Comparison of ENCODE assay signal across 36 cellular contexts in genomic region chr21:41228958-41229357, GRCh38.
"Had no signal": no experiment of that assay in that cellular context is flagged by ENCODE, and none has a peak within 500 bp of the region (broad histone marks: within the 10 kb centered on the region; RNA-seq: fewer than 3 reads in every experiment).

No MANE protein-coding gene starts in this region.

- H3K9me3 Mint-ChIP-seq: activated naive CD4-positive, alpha-beta T cell treated with anti-CD3 and anti-CD28 coated beads, Interleukin-2, amount 10 ng/mL, durations not matched to agents 7 days and 5 days; activated naive CD8-positive, alpha-beta T cell treated with anti-CD3 and anti-CD28 coated beads, Interleukin-2, amount 50 U/mL, for 24 hours; central memory CD8-positive, alpha-beta T cell had no signal

- DNase-seq: activated CD4-positive, alpha-beta memory T cell treated with anti-CD3 and anti-CD28 coated beads, Interleukin-2, amount 10 ng/mL, durations not matched to agents 7 days and 5 days; activated CD4-positive, alpha-beta T cell treated with anti-CD3 and anti-CD28 coated beads for 1 hour; activated CD4-positive, alpha-beta T cell treated with anti-CD3 and anti-CD28 coated beads for 48 hours; activated CD4-positive, CD25-positive, alpha-beta regulatory T cell; activated CD8-positive, alpha-beta memory T cell treated with anti-CD3 and anti-CD28 coated beads for 24 hours; activated CD8-positive, alpha-beta memory T cell treated with anti-CD3 and anti-CD28 coated beads, Interleukin-2, amount 10 ng/mL, durations not matched to agents 7 days and 5 days; activated CD8-positive, alpha-beta memory T cell treated with anti-CD3 and anti-CD28 coated beads, Interleukin-2, amount 50 U/mL, for 48 hours; activated effector memory CD4-positive, alpha-beta T cell treated with Interleukin-2 at 50 U/mL for 16 hours; activated naive CD4-positive, alpha-beta T cell treated with anti-CD3 and anti-CD28 coated beads, Interleukin-2, amount 10 ng/mL, durations not matched to agents 7 days and 5 days; activated naive CD8-positive, alpha-beta T cell treated with anti-CD3 and anti-CD28 coated beads, Interleukin-2, amount 50 U/mL, for 24 hours; activated T-cell treated with anti-CD3 and anti-CD28 coated beads, Interleukin-2, amount 50 U/mL, for 48 hours; amniotic stem cell; aorta; brain microvascular endothelial cell; MM.1S; MV-4-11; NCI-H1092; NCI-H187 treated with DMSO at 0.1 percent for 48 hours; NCI-H2081; NCI-H226; NCI-H446 treated with DMSO at 0.1 percent for 48 hours; NCI-H524; NCI-H69; PC-3; RPMI8226; SIG-M5; SW 1271; T-helper 1 cell; T-helper 2 cell; T-helper 9 cell had no signal

- H3K27ac ChIP-seq: brain microvascular endothelial cell, KMS-11, VCaP had no signal

- H3K9ac ChIP-seq: KMS-11 had no signal

- H3K9me3 ChIP-seq: Peyer's patch had no signal

- H3K4me3 Mint-ChIP-seq: activated CD4-positive, alpha-beta memory T cell treated with anti-CD3 and anti-CD28 coated beads, Interleukin-2, amount 10 ng/mL, durations not matched to agents 7 days and 5 days; activated CD8-positive, alpha-beta memory T cell treated with anti-CD3 and anti-CD28 coated beads, Interleukin-2, amount 10 ng/mL, durations not matched to agents 7 days and 5 days; activated naive CD4-positive, alpha-beta T cell treated with anti-CD3 and anti-CD28 coated beads, Interleukin-2, amount 10 ng/mL, durations not matched to agents 7 days and 5 days; activated naive CD8-positive, alpha-beta T cell; activated naive CD8-positive, alpha-beta T cell treated with anti-CD3 and anti-CD28 coated beads, Interleukin-2, amount 50 U/mL, for 24 hours; central memory CD8-positive, alpha-beta T cell had no signal

- H3K27me3 ChIP-seq: brain microvascular endothelial cell, Peyer's patch had no signal

- H3K27ac Mint-ChIP-seq: activated CD4-positive, alpha-beta memory T cell treated with anti-CD3 and anti-CD28 coated beads, Interleukin-2, amount 10 ng/mL, durations not matched to agents 7 days and 5 days; activated CD8-positive, alpha-beta memory T cell treated with anti-CD3 and anti-CD28 coated beads, Interleukin-2, amount 10 ng/mL, durations not matched to agents 7 days and 5 days; activated naive CD4-positive, alpha-beta T cell treated with anti-CD3 and anti-CD28 coated beads, Interleukin-2, amount 10 ng/mL, durations not matched to agents 7 days and 5 days; activated naive CD8-positive, alpha-beta T cell; activated naive CD8-positive, alpha-beta T cell treated with anti-CD3 and anti-CD28 coated beads, Interleukin-2, amount 50 U/mL, for 24 hours had no signal

- H3K36me3 Mint-ChIP-seq: activated CD8-positive, alpha-beta memory T cell treated with anti-CD3 and anti-CD28 coated beads, Interleukin-2, amount 10 ng/mL, durations not matched to agents 7 days and 5 days; activated naive CD4-positive, alpha-beta T cell treated with anti-CD3 and anti-CD28 coated beads, Interleukin-2, amount 10 ng/mL, durations not matched to agents 7 days and 5 days; activated naive CD8-positive, alpha-beta T cell had no signal

- H3K4me2 ChIP-seq: KMS-11 had no signal

- ATAC-seq: activated CD8-positive, alpha-beta memory T cell treated with anti-CD3 and anti-CD28 coated beads, Interleukin-2, amount 10 ng/mL, durations not matched to agents 7 days and 5 days; activated naive CD8-positive, alpha-beta T cell treated with anti-CD3 and anti-CD28 coated beads, Interleukin-2, amount 50 U/mL, for 24 hours; PC-3; SK-N-SH treated with all-trans-retinoic acid at 6 μM for 48 hours had no signal

- H3K4me1 Mint-ChIP-seq: activated CD8-positive, alpha-beta memory T cell treated with anti-CD3 and anti-CD28 coated beads, Interleukin-2, amount 10 ng/mL, durations not matched to agents 7 days and 5 days; central memory CD8-positive, alpha-beta T cell had no signal

- H3K4me3 ChIP-seq: Peyer's patch had no signal

- H3K36me3 ChIP-seq: brain microvascular endothelial cell had no signal

- H3K27me3 Mint-ChIP-seq: activated naive CD8-positive, alpha-beta T cell treated with anti-CD3 and anti-CD28 coated beads, Interleukin-2, amount 50 U/mL, for 24 hours had no signal
